In the genomic region with DNA sequence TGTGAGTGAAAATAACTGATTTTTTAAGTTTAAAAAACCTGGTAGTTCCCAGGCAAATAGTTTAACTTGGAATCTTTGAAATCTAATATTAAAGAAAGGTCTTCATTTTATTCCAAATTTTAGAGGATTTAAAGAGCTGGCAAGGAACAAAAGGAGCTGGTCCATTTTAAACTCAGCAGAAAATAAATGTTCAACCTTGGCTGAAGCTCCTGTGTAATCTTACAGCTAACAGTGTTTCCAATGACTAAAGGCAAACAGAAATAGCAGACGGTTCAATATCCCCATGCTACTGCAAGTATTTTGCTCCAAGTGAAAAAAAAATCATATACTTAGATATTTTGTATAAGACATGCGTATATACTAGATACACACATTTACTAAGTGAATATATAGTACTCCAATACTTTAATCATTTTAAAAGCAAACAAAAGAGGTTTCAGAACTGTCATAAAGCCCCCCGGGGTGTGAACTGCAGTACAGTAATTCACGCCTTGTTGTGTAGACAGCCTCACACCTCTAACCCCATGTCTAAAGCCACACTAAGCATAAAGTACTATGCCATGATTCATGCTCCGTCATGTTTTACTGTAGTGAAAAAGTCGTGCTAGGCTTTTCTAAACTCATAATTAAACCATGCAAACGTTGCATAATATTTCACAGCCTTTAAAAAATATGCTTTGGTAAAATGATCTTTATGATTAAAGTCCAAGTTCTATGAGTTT, we compare ENCODE assay signal across 15 cellular contexts.
DNase-seq lines count a peak whose midpoint lies in the region; ATAC-seq, FAIRE-seq and TF ChIP-seq lines count a peak whose summit lies in the region.
"Had no signal": no experiment of that assay in that cellular context is flagged by ENCODE, and none has a peak within 500 bp of the region (broad histone marks: within the 10 kb centered on the region; RNA-seq: fewer than 3 reads in every experiment).

No MANE protein-coding gene starts in this region.

- H3K23ac ChIP-seq in mesenchymal stem cell (ENCODE audit: low read length in 2 of 2): no peak overlapping the region

- peaks cover 56% of the 10 kb centered on the region for H3K36me3 Mint-ChIP-seq in effector memory CD8-positive, alpha-beta T cell (ENCODE audit: insufficient read depth)

- H3K9me3 Mint-ChIP-seq in effector memory CD8-positive, alpha-beta T cell: no peaks in the 10 kb centered on the region
- H3K9me3 Mint-ChIP-seq: activated CD4-positive, alpha-beta memory T cell treated with anti-CD3 and anti-CD28 coated beads for 36 hours had no signal

- no peak overlapping the region for H4K8ac ChIP-seq in mesenchymal stem cell (ENCODE audit: low read length)

- peak overlapping the region; percentile 49 for H3K9ac ChIP-seq in GM23248
- peak overlapping the region; percentile 44 for H3K9ac ChIP-seq in mesenchymal stem cell (ENCODE audit: low read length)

- H3K36me3 ChIP-seq in GM23248 (ENCODE audit: low read depth) (peaks cover 77% of the 10 kb centered on the region), mesenchymal stem cell (ENCODE audit: control insufficient read depth in 1 of 2, insufficient read depth in 2 of 2, low read depth in 1 of 2, low read length in 2 of 2) (peaks cover 6 to 95% of the 10 kb centered on the region in 2 experiments)
- H3K36me3 ChIP-seq: ovary, uterus had no signal

- H3K14ac ChIP-seq in mesenchymal stem cell (ENCODE audit: low read length in 2 of 2): no peak overlapping the region

- ATAC-seq in A549 (peak; percentile 60 to 70; a peak in 4 of 6 replicates), GM19463 (IDR thresholded peaks at IDR 0.05; ENCODE audit: unreplicated experiment) (no peak)
- ATAC-seq in effector memory CD8-positive, alpha-beta T cell (replicated peaks): peak; percentile 95
- ATAC-seq: heart right ventricle had no signal

- WGBS in A549 (ENCODE audit: missing lambda C conversion rate): 25% methylated on average over 7 of the region's 7 CpGs
- WGBS in GM23248 (ENCODE audit: low coverage in 1 of 2, low lambda C conversion rate in 2 of 2, missing lambda C conversion rate in 2 of 2), 2 experiments: 14 to 16% methylated on average over 7 of the region's 7 CpGs
- WGBS in mesenchymal stem cell: 98% methylated on average over 3 of the region's 7 CpGs

- H3K27me3 ChIP-seq in GM23248 (replicated peaks; ENCODE audit: insufficient read depth) (no peaks in the 10 kb centered on the region), mesenchymal stem cell (ENCODE audit: control insufficient read depth in 1 of 2, insufficient read depth in 1 of 2, low read length in 2 of 2) (no peaks in the 10 kb centered on the region)
- H3K27me3 ChIP-seq: heart right ventricle, ovary, uterus had no signal

- H2AK5ac ChIP-seq in mesenchymal stem cell (ENCODE audit: low read length, severe bottlenecking): no peak overlapping the region

- DNase-seq in A549 (ENCODE audit: low read depth in 1 of 2, low spot score in 1 of 2) (peak; percentile 13 to 20), GM23248 (peak; percentile 92), mesenchymal stem cell (no peak), GM13976 (ENCODE audit: low spot score) (no peak), NCI-H1436 treated with DMSO at 0.1 percent for 48 hours (lab: John Stamatoyannopoulos, UW) (no peak), NCI-H2227 treated with DMSO at 0.1 percent for 48 hours (lab: John Stamatoyannopoulos, UW) (no peak)
- DNase-seq in effector memory CD8-positive, alpha-beta T cell: peak in 2 of 3 experiments; percentile 10 to 36
- DNase-seq: activated CD4-positive, alpha-beta memory T cell treated with anti-CD3 and anti-CD28 coated beads for 36 hours; heart right ventricle; lower lobe of right lung; NCI-H446 treated with DMSO at 0.1 percent for 48 hours; ovary; uterus had no signal

- H4K20me1 ChIP-seq in GM23248 (ENCODE audit: insufficient read depth): no peaks in the 10 kb centered on the region

- no peak overlapping the region for H2BK12ac ChIP-seq in mesenchymal stem cell (ENCODE audit: low read length in 2 of 2)

- no peak overlapping the region for H3K18ac ChIP-seq in mesenchymal stem cell (ENCODE audit: low read depth in 1 of 2, low read length in 2 of 2)

- no peak overlapping the region for H2BK5ac ChIP-seq in mesenchymal stem cell (ENCODE audit: low read depth, low read length, poor library complexity, severe bottlenecking)

- H3K4ac ChIP-seq in mesenchymal stem cell (ENCODE audit: low read depth in 1 of 2, low read length in 2 of 2): no peak overlapping the region

- no peak for TF ChIP-seq EP300 in A549 (IDR thresholded peaks at IDR 0.05)

- peaks cover 92% of the 10 kb centered on the region for H3F3A ChIP-seq in GM23248 (ENCODE audit: insufficient read depth)

- H2BK120ac ChIP-seq in mesenchymal stem cell (ENCODE audit: low read depth, low read length): no peak overlapping the region

- peaks cover 65% of the 10 kb centered on the region for H3K4me1 ChIP-seq in A549
- H3K4me1 ChIP-seq in GM23248 (ENCODE audit: insufficient read depth): peaks cover 53% of the 10 kb centered on the region
- H3K4me1 ChIP-seq in mesenchymal stem cell (ENCODE audit: control insufficient read depth, insufficient read depth, low read depth, low read length): peaks cover 6% of the 10 kb centered on the region
- H3K4me1 ChIP-seq: uterus had no signal

- H2BK15ac ChIP-seq in mesenchymal stem cell (ENCODE audit: low read depth, poor library complexity, severe bottlenecking): no peak overlapping the region

- H3K27ac Mint-ChIP-seq in effector memory CD8-positive, alpha-beta T cell: peak overlapping the region in 1 of 2 donors; percentile 90
- H3K27ac Mint-ChIP-seq: activated CD4-positive, alpha-beta memory T cell treated with anti-CD3 and anti-CD28 coated beads for 36 hours; B cell had no signal

- no peak overlapping the region for H3K4me3 ChIP-seq in A549
- no peak overlapping the region for H3K4me3 ChIP-seq in GM23248
- H3K4me3 ChIP-seq in mesenchymal stem cell (ENCODE audit: insufficient read depth in 1 of 2, low read depth in 1 of 2, low read length in 2 of 2): no peak overlapping the region
- H3K4me3 ChIP-seq: heart right ventricle, lower lobe of right lung, ovary, uterus had no signal

- peaks cover 87% of the 10 kb centered on the region for H3K79me2 ChIP-seq in GM23248 (ENCODE audit: insufficient read depth)

- H3K4me2 ChIP-seq in A549: peak overlapping the region; percentile 72
- peak overlapping the region; percentile 0 for H3K4me2 ChIP-seq in GM23248 (ENCODE audit: unreplicated experiment)
- H3K4me2 ChIP-seq in mesenchymal stem cell (ENCODE audit: low read length, poor library complexity, severe bottlenecking): no peak overlapping the region

- H4K91ac ChIP-seq in mesenchymal stem cell (ENCODE audit: low read length): no peak overlapping the region

- H3K27me3 Mint-ChIP-seq in effector memory CD8-positive, alpha-beta T cell: no peaks in the 10 kb centered on the region
- H3K27me3 Mint-ChIP-seq: activated CD4-positive, alpha-beta memory T cell treated with anti-CD3 and anti-CD28 coated beads for 36 hours; B cell had no signal

- H3K4me3 Mint-ChIP-seq in effector memory CD8-positive, alpha-beta T cell: no peak overlapping the region
- H3K4me3 Mint-ChIP-seq: activated CD4-positive, alpha-beta memory T cell treated with anti-CD3 and anti-CD28 coated beads for 36 hours; B cell had no signal

- no peak for FAIRE-seq in A549 (lab: Jason Lieb, UNC)

- H2AFZ ChIP-seq in GM23248 (no peak overlapping the region), mesenchymal stem cell (ENCODE audit: low read depth, low read length) (no peak overlapping the region)

- H3K9me2 ChIP-seq in GM23248 (ENCODE audit: insufficient read depth): no peaks in the 10 kb centered on the region

- no peak for TF ChIP-seq POLR2A in A549 (IDR thresholded peaks at IDR 0.05; ENCODE audit: low read length)

- H3K79me1 ChIP-seq in mesenchymal stem cell (replicated peaks; ENCODE audit: low read length, poor library complexity, severe bottlenecking): peaks cover 22% of the 10 kb centered on the region

- no peak for TF ChIP-seq RAD21 in A549 (conservative IDR thresholded peaks at IDR 0.05 in 1 of 2, IDR thresholded peaks at IDR 0.05 in 1 of 2)

- peak overlapping the region; percentile 79 to 81 for H3K27ac ChIP-seq in A549
- H3K27ac ChIP-seq in GM23248: peak overlapping the region; percentile 87
- H3K27ac ChIP-seq in mesenchymal stem cell (ENCODE audit: low read length, poor library complexity, severe bottlenecking): peak overlapping the region; percentile 81
- H3K27ac ChIP-seq: heart right ventricle, lower lobe of right lung, ovary, uterus had no signal

- in situ Hi-C loops in GM23248 (cut with MboI) (no loop called here), GM13976 (cut with MboI; ENCODE audit: low sequenced_read_pairs, unreplicated experiment) (no loop called here)

- peaks cover 25 to 45% of the 10 kb centered on the region in 2 donors for H3K4me1 Mint-ChIP-seq in effector memory CD8-positive, alpha-beta T cell (ENCODE audit: low read depth in 2 of 2)

- H3K9me3 ChIP-seq in A549: peaks cover 13% of the 10 kb centered on the region; the same call in 1 of the 3 replicates
- H3K9me3 ChIP-seq in GM23248 (ENCODE audit: low read depth): no peaks in the 10 kb centered on the region
- peaks cover 8% of the 10 kb centered on the region for H3K9me3 ChIP-seq in mesenchymal stem cell (ENCODE audit: control insufficient read depth, low read length)
- H3K9me3 ChIP-seq: lower lobe of right lung, ovary, uterus had no signal

- CTCF ChIA-PET in A549 (lab: Yijun Ruan, JAX): interaction anchor here (0.7 to 2.1 kb wide), 4 partner anchors 13 to 55 kb away, joined by 3 to 11 read pairs (median 3); no protein-coding TSS in a partner anchor

- no peak for TF ChIP-seq CTCF in A549 (IDR thresholded peaks at IDR 0.05)
- TF ChIP-seq CTCF in GM13976 (IDR thresholded peaks at IDR 0.05; ENCODE audit: borderline replicate concordance, control extremely low read depth, extremely low read depth, insufficient read depth, missing control alignments): no peak

- POLR2A ChIA-PET in A549 (lab: Yijun Ruan, JAX): interaction anchor here (3.1 kb wide), 1 partner anchor 86 kb away, joined by 14 read pairs; no protein-coding TSS in a partner anchor

TF ChIP-seq in A549, 52 proteins besides CTCF, POLR2A, EP300 and RAD21 (continues in another document):
- TF ChIP-seq ZC3H11A (IDR thresholded peaks at IDR 0.05) (no peak), CBX8 (IDR thresholded peaks at IDR 0.05) (no peak)
- TF ChIP-seq, protein P1, sequence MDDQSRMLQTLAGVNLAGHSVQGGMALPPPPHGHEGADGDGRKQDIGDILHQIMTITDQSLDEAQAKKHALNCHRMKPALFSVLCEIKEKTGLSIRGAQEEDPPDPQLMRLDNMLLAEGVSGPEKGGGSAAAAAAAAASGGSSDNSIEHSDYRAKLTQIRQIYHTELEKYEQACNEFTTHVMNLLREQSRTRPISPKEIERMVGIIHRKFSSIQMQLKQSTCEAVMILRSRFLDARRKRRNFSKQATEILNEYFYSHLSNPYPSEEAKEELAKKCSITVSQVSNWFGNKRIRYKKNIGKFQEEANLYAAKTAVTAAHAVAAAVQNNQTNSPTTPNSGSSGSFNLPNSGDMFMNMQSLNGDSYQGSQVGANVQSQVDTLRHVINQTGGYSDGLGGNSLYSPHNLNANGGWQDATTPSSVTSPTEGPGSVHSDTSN (IDR thresholded peaks at IDR 0.05): no peak

Comparison
In these comparisons a context has a peak if more than half of its experiments do, and no peak if none do; other contexts are left out.
1. DNase-seq: peak in A549 (2 of 2), GM23248 (single experiment) and effector memory CD8-positive, alpha-beta T cell (2 of 3); none in mesenchymal stem cell (single experiment), GM13976 (single experiment), NCI-H1436 treated with DMSO at 0.1 percent for 48 hours (single experiment) and NCI-H2227 treated with DMSO at 0.1 percent for 48 hours (single experiment).
2. Peak in every context shown above with its lines, with median percentiles within 50 percentile points of each other: H3K27ac ChIP-seq.